22 cellular contexts compared by ENCODE assay signal in genomic region chr15:74194572-74195559, GRCh38. TPM values are rescaled to one million over a fixed set of nuclear protein-coding genes. Genes with fewer than 3 reads are reported as not detected.
"Had no signal": no experiment of that assay in that cellular context is flagged by ENCODE, and none has a peak within 500 bp of the region (broad histone marks: within the 10 kb centered on the region; RNA-seq: fewer than 3 reads in every experiment).

No MANE protein-coding gene starts in this region.

- H3K27ac Mint-ChIP-seq: activated CD4-positive, alpha-beta T cell treated with anti-CD3 and anti-CD28 coated beads, Interleukin-2, amount 10 ng/mL, durations not matched to agents 24 days and 14 days; activated naive CD8-positive, alpha-beta T cell treated with anti-CD3 and anti-CD28 coated beads for 36 hours; T-helper 1 cell treated with Interleukin-12 subunit alpha and Interleukin-12 subunit beta and Interleukin-4 antibody, amounts not matched to agents 30 μg/mL and 1 μg/mL, for 36 hours had no signal

- H3K4me3 ChIP-seq: body of pancreas, colonic mucosa, esophagus squamous epithelium, right lobe of liver, suprapubic skin, upper lobe of left lung had no signal

- H3K9me3 ChIP-seq: body of pancreas, colonic mucosa, esophagus squamous epithelium, right lobe of liver, suprapubic skin, upper lobe of left lung had no signal

- ATAC-seq: body of pancreas; right lobe of liver; stimulated activated naive CD8-positive, alpha-beta T cell treated with anti-CD3 and anti-CD28 coated beads, Interleukin-15, Interleukin-2, amounts not matched to agents 100 U/mL and 50 U/mL, for 24 hours had no signal

- H3K4me1 Mint-ChIP-seq: activated CD4-positive, alpha-beta T cell treated with anti-CD3 and anti-CD28 coated beads, Interleukin-2, amount 10 ng/mL, durations not matched to agents 24 days and 14 days; activated naive CD8-positive, alpha-beta T cell treated with anti-CD3 and anti-CD28 coated beads for 36 hours had no signal

- H3K27ac ChIP-seq: body of pancreas, colonic mucosa, right lobe of liver, suprapubic skin, upper lobe of left lung had no signal

- DNase-seq: activated CD4-positive, alpha-beta T cell treated with anti-CD3 and anti-CD28 coated beads, Interleukin-2, amount 10 ng/mL, durations not matched to agents 24 days and 14 days; activated CD4-positive, CD25-positive, alpha-beta regulatory T cell; activated naive CD8-positive, alpha-beta T cell treated with anti-CD3 and anti-CD28 coated beads for 36 hours; amygdala; body of pancreas; central memory CD4-positive, alpha-beta T cell; colonic mucosa; effector CD4-positive, alpha-beta T cell; esophagus squamous epithelium; hippocampal formation; kidney glomerular epithelial cell; mesendoderm; right lobe of liver; stimulated activated naive CD8-positive, alpha-beta T cell treated with anti-CD3 and anti-CD28 coated beads, Interleukin-15, Interleukin-2, amounts not matched to agents 100 U/mL and 50 U/mL, for 24 hours; upper lobe of left lung had no signal

- H3K27me3 Mint-ChIP-seq: activated CD4-positive, alpha-beta T cell treated with anti-CD3 and anti-CD28 coated beads, Interleukin-2, amount 10 ng/mL, durations not matched to agents 24 days and 14 days; activated naive CD8-positive, alpha-beta T cell treated with anti-CD3 and anti-CD28 coated beads for 36 hours had no signal

- H3K36me3 Mint-ChIP-seq: activated naive CD8-positive, alpha-beta T cell treated with anti-CD3 and anti-CD28 coated beads for 36 hours had no signal

- FAIRE-seq: endothelial cell of umbilical vein had no signal

- H3K9me3 Mint-ChIP-seq: activated CD4-positive, alpha-beta T cell treated with anti-CD3 and anti-CD28 coated beads, Interleukin-2, amount 10 ng/mL, durations not matched to agents 24 days and 14 days; activated naive CD8-positive, alpha-beta T cell treated with anti-CD3 and anti-CD28 coated beads for 36 hours; nephron; T-helper 1 cell treated with Interleukin-12 subunit alpha and Interleukin-12 subunit beta and Interleukin-4 antibody, amounts not matched to agents 30 μg/mL and 1 μg/mL, for 36 hours had no signal

- H3K4me3 Mint-ChIP-seq: activated CD4-positive, alpha-beta T cell treated with anti-CD3 and anti-CD28 coated beads, Interleukin-2, amount 10 ng/mL, durations not matched to agents 24 days and 14 days; activated naive CD8-positive, alpha-beta T cell treated with anti-CD3 and anti-CD28 coated beads for 36 hours; nephron; T-helper 1 cell treated with Interleukin-12 subunit alpha and Interleukin-12 subunit beta and Interleukin-4 antibody, amounts not matched to agents 30 μg/mL and 1 μg/mL, for 36 hours had no signal

- H3K36me3 ChIP-seq: colonic mucosa, esophagus squamous epithelium, right lobe of liver, suprapubic skin, upper lobe of left lung had no signal

- H3K4me1 ChIP-seq: body of pancreas, right lobe of liver had no signal

- H3K27me3 ChIP-seq: body of pancreas, colonic mucosa, esophagus squamous epithelium, right lobe of liver, suprapubic skin, upper lobe of left lung had no signal

RNA-seq across cellular contexts. Expression of gene STRA6, which starts 7.7 kb away (rescaled TPM):
- total RNA-seq: activated CD4-positive, alpha-beta T cell treated with anti-CD3 and anti-CD28 coated beads, Interleukin-2, amount 10 ng/mL, durations not matched to agents 24 days and 14 days; body of pancreas; colonic mucosa; endothelial cell of umbilical vein; pulmonary artery endothelial cell had no signal
- polyA plus RNA-seq: endothelial cell of umbilical vein, liver had no signal

RNA-seq across cellular contexts. Expression of gene ISLR, which starts 21.4 kb away (rescaled TPM):
- total RNA-seq: activated CD4-positive, alpha-beta T cell treated with anti-CD3 and anti-CD28 coated beads, Interleukin-2, amount 10 ng/mL, durations not matched to agents 24 days and 14 days; activated naive CD8-positive, alpha-beta T cell treated with anti-CD3 and anti-CD28 coated beads for 36 hours; endothelial cell of umbilical vein; pulmonary artery endothelial cell had no signal
- polyA plus RNA-seq: endothelial cell of umbilical vein had no signal

RNA-seq across cellular contexts. Expression of gene CCDC33, which starts 41.3 kb away (rescaled TPM):
- total RNA-seq: activated CD4-positive, alpha-beta T cell treated with anti-CD3 and anti-CD28 coated beads, Interleukin-2, amount 10 ng/mL, durations not matched to agents 24 days and 14 days; body of pancreas; endothelial cell of umbilical vein; esophagus squamous epithelium; liver; osteocyte; pulmonary artery endothelial cell; right lobe of liver had no signal
- polyA plus RNA-seq: endothelial cell of umbilical vein, liver had no signal
